In the genomic region with DNA sequence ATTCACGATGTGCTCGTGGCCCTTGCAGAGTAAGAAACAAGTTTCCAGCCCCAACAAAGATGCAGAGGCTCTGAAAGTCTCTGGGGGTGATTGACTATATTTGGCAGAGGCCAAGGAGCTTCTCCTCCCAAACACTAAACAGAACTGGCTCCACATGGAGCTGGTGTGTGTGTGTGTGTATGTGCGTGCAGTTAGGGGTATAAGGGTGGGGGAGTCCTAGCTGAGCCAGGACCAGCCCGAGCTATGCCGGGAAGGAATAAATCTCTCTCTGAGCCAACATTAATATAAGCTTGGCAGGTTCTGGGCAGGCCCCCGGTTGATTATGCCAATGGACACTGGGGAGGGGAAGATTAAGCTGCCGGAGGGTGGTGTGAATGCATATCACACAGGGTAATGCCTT, we compare ENCODE assay signal across 14 cellular contexts.
"Had no signal": no experiment of that assay in that cellular context is flagged by ENCODE, and none has a peak within 500 bp of the region (broad histone marks: within the 10 kb centered on the region; RNA-seq: fewer than 3 reads in every experiment).

No MANE protein-coding gene starts in this region.

- H3K27me3 Mint-ChIP-seq: activated T-cell treated with anti-CD3 and anti-CD28 coated beads, Interleukin-2, amount 50 U/mL, for 24 hours had no signal

- ATAC-seq: activated CD8-positive, alpha-beta T cell treated with anti-CD3 and anti-CD28 coated beads, Interleukin-2, amount 10 ng/mL, durations not matched to agents 7 days and 5 days; left colon; lower lobe of right lung; natural killer cell treated with Interleukin-12 subunit alpha and Interleukin-12 subunit beta and Interleukin-15 and Interleukin-18, amount 100 ng/mL, for 72 hours had no signal

- DNase-seq: activated CD4-positive, alpha-beta T cell treated with anti-CD3 and anti-CD28 coated beads, Interleukin-2, amount 10 ng/mL, durations not matched to agents 24 days and 14 days; activated CD8-positive, alpha-beta T cell treated with anti-CD3 and anti-CD28 coated beads, Interleukin-2, amount 10 ng/mL, durations not matched to agents 7 days and 5 days; activated naive CD4-positive, alpha-beta T cell treated with anti-CD3 and anti-CD28 coated beads for 36 hours; activated T-cell treated with anti-CD3 and anti-CD28 coated beads, Interleukin-2, amount 50 U/mL, for 24 hours; cortex of kidney; hippocampal formation; lower lobe of right lung; nucleus accumbens; stimulated activated CD4-positive, alpha-beta T cell treated with anti-CD3 and anti-CD28 coated beads, Interleukin-2, amount 100 ng/mL, for 24 hours; stimulated activated naive CD4-positive, alpha-beta T cell treated with Interleukin-2 at 50 U/mL for 16 hours; upper lobe of left lung had no signal

- H3K9me3 Mint-ChIP-seq: activated CD4-positive, alpha-beta T cell treated with anti-CD3 and anti-CD28 coated beads, Interleukin-2, amount 10 ng/mL, durations not matched to agents 24 days and 14 days; activated naive CD4-positive, alpha-beta T cell treated with anti-CD3 and anti-CD28 coated beads for 36 hours; activated T-cell treated with anti-CD3 and anti-CD28 coated beads, Interleukin-2, amount 50 U/mL, for 24 hours; activated T-helper 2 cell treated with anti-CD3 and anti-CD28 coated beads, Interferon-gamma antibody, Interleukin-2, Interleukin-4, amounts not matched to agents 10 μg/mL and 5 μg/mL and 100 μg/mL, durations not matched to agents 14 hours and 24 hours and 36 hours; natural killer cell treated with Interleukin-12 subunit alpha and Interleukin-12 subunit beta and Interleukin-15 and Interleukin-18, amount 100 ng/mL, for 72 hours had no signal

- H3K36me3 Mint-ChIP-seq: natural killer cell treated with Interleukin-12 subunit alpha and Interleukin-12 subunit beta and Interleukin-15 and Interleukin-18, amount 100 ng/mL, for 72 hours had no signal

- H3K4me3 ChIP-seq: lower lobe of right lung, upper lobe of left lung had no signal

- H3K27me3 ChIP-seq: upper lobe of left lung had no signal

- H3K4me1 Mint-ChIP-seq: activated CD4-positive, alpha-beta T cell treated with anti-CD3 and anti-CD28 coated beads, Interleukin-2, amount 10 ng/mL, durations not matched to agents 24 days and 14 days had no signal

- H3K36me3 ChIP-seq: lower lobe of right lung, upper lobe of left lung had no signal

- H3K27ac ChIP-seq: lower lobe of right lung, upper lobe of left lung had no signal

- H3K4me3 Mint-ChIP-seq: activated CD4-positive, alpha-beta T cell treated with anti-CD3 and anti-CD28 coated beads, Interleukin-2, amount 10 ng/mL, durations not matched to agents 24 days and 14 days; activated CD8-positive, alpha-beta T cell treated with anti-CD3 and anti-CD28 coated beads, Interleukin-2, amount 10 ng/mL, durations not matched to agents 7 days and 5 days; activated naive CD4-positive, alpha-beta T cell treated with anti-CD3 and anti-CD28 coated beads for 36 hours; activated T-cell treated with anti-CD3 and anti-CD28 coated beads, Interleukin-2, amount 50 U/mL, for 24 hours; natural killer cell treated with Interleukin-12 subunit alpha and Interleukin-12 subunit beta and Interleukin-15 and Interleukin-18, amount 100 ng/mL, for 72 hours had no signal

- H3K27ac Mint-ChIP-seq: activated CD4-positive, alpha-beta T cell treated with anti-CD3 and anti-CD28 coated beads, Interleukin-2, amount 10 ng/mL, durations not matched to agents 24 days and 14 days; activated CD8-positive, alpha-beta T cell treated with anti-CD3 and anti-CD28 coated beads, Interleukin-2, amount 10 ng/mL, durations not matched to agents 7 days and 5 days; activated naive CD4-positive, alpha-beta T cell treated with anti-CD3 and anti-CD28 coated beads for 36 hours; activated T-cell treated with anti-CD3 and anti-CD28 coated beads, Interleukin-2, amount 50 U/mL, for 24 hours; activated T-helper 2 cell treated with anti-CD3 and anti-CD28 coated beads, Interferon-gamma antibody, Interleukin-2, Interleukin-4, amounts not matched to agents 10 μg/mL and 5 μg/mL and 100 μg/mL, durations not matched to agents 14 hours and 24 hours and 36 hours; natural killer cell treated with Interleukin-12 subunit alpha and Interleukin-12 subunit beta and Interleukin-15 and Interleukin-18, amount 100 ng/mL, for 72 hours had no signal

- H3K9me3 ChIP-seq: lower lobe of right lung, upper lobe of left lung had no signal
